ENCODE assay signal across 17 cellular contexts in genomic region chrX:14886252-14886651, GRCh38. TPM values are rescaled to one million over a fixed set of nuclear protein-coding genes. Genes with fewer than 3 reads are reported as not detected.
DNase-seq lines count a peak whose midpoint lies in the region; ATAC-seq and TF ChIP-seq lines count a peak whose summit lies in the region.
"Had no signal": no experiment of that assay in that cellular context is flagged by ENCODE, and none has a peak within 500 bp of the region (broad histone marks: within the 10 kb centered on the region; RNA-seq: fewer than 3 reads in every experiment).

No MANE protein-coding gene starts in this region.

- H3K27ac Mint-ChIP-seq in stimulated activated naive CD8-positive, alpha-beta T cell treated with anti-CD3 and anti-CD28 coated beads, Interleukin-15, Interleukin-2, amounts not matched to agents 100 ng/mL and 50 ng/mL, for 24 hours = peak overlapping the region; percentile 36
- H3K27ac Mint-ChIP-seq: H9 had no signal

- DNase-seq in NCI-H82 (lab: John Stamatoyannopoulos, UW) (peak; percentile 4), NCI-H82 treated with DMSO at 0.1 percent for 48 hours (lab: John Stamatoyannopoulos, UW; ENCODE audit: unreplicated experiment) (no peak), lower lobe of right lung (no peak), omental fat pad (ENCODE audit: low spot score) (no peak), NCI-H1417 (lab: John Stamatoyannopoulos, UW) (no peak), amygdala (lab: John Stamatoyannopoulos, UW) (no peak)
- no peak for DNase-seq in stimulated activated naive CD8-positive, alpha-beta T cell treated with anti-CD3 and anti-CD28 coated beads, Interleukin-15, Interleukin-2, amounts not matched to agents 100 U/mL and 50 U/mL, for 24 hours
- DNase-seq: CD4-positive, alpha-beta memory T cell; DMS153; DMS79; GF-D8; H9 had no signal

- no peak overlapping the region for H3K27ac ChIP-seq in lower lobe of right lung
- H3K27ac ChIP-seq: 22Rv1, BLaER1 had no signal

- H3K4me1 ChIP-seq in lower lobe of right lung = no peaks in the 10 kb centered on the region
- H3K4me1 ChIP-seq: BLaER1 had no signal

- TF ChIP-seq CTCF in lower lobe of right lung (IDR thresholded peaks at IDR 0.05) (no peak), omental fat pad (IDR thresholded peaks at IDR 0.05) (no peak)

- H3K9me3 ChIP-seq in lower lobe of right lung = no peaks in the 10 kb centered on the region
- H3K9me3 ChIP-seq: BLaER1 had no signal

- H3K4me3 Mint-ChIP-seq in stimulated activated naive CD8-positive, alpha-beta T cell treated with anti-CD3 and anti-CD28 coated beads, Interleukin-15, Interleukin-2, amounts not matched to agents 100 ng/mL and 50 ng/mL, for 24 hours = no peak overlapping the region
- H3K4me3 Mint-ChIP-seq: CD14-positive monocyte; CD4-positive, alpha-beta memory T cell; H9 had no signal

- H3K4me1 Mint-ChIP-seq in stimulated activated naive CD8-positive, alpha-beta T cell treated with anti-CD3 and anti-CD28 coated beads, Interleukin-15, Interleukin-2, amounts not matched to agents 100 ng/mL and 50 ng/mL, for 24 hours (ENCODE audit: low read depth) = peaks cover 27% of the 10 kb centered on the region
- H3K4me1 Mint-ChIP-seq: H9 had no signal

- ATAC-seq in stimulated activated naive CD8-positive, alpha-beta T cell treated with anti-CD3 and anti-CD28 coated beads, Interleukin-15, Interleukin-2, amounts not matched to agents 100 U/mL and 50 U/mL, for 24 hours = no peak
- ATAC-seq in lower lobe of right lung (peak; percentile 74 to 86), omental fat pad (ENCODE audit: low FRiP score) (no peak)
- ATAC-seq: HepG2 had no signal

- H3K36me3 Mint-ChIP-seq in stimulated activated naive CD8-positive, alpha-beta T cell treated with anti-CD3 and anti-CD28 coated beads, Interleukin-15, Interleukin-2, amounts not matched to agents 100 ng/mL and 50 ng/mL, for 24 hours (ENCODE audit: low read depth) = peaks cover 4% of the 10 kb centered on the region

- intact Hi-C loops in lower lobe of right lung (cut with DNase I) = no loop called here

- no peaks in the 10 kb centered on the region for H3K9me3 Mint-ChIP-seq in stimulated activated naive CD8-positive, alpha-beta T cell treated with anti-CD3 and anti-CD28 coated beads, Interleukin-15, Interleukin-2, amounts not matched to agents 100 ng/mL and 50 ng/mL, for 24 hours
- H3K9me3 Mint-ChIP-seq: CD14-positive monocyte had no signal

- H3K27me3 ChIP-seq in lower lobe of right lung (ENCODE audit: low read depth) = no peaks in the 10 kb centered on the region

- H3K36me3 ChIP-seq in lower lobe of right lung = no peaks in the 10 kb centered on the region
- H3K36me3 ChIP-seq: BLaER1 had no signal

- H3K27me3 Mint-ChIP-seq in stimulated activated naive CD8-positive, alpha-beta T cell treated with anti-CD3 and anti-CD28 coated beads, Interleukin-15, Interleukin-2, amounts not matched to agents 100 ng/mL and 50 ng/mL, for 24 hours = no peaks in the 10 kb centered on the region
- H3K27me3 Mint-ChIP-seq: CD4-positive, alpha-beta memory T cell had no signal

- H3K4me3 ChIP-seq in lower lobe of right lung = no peak overlapping the region
- H3K4me3 ChIP-seq: BLaER1 had no signal

RNA-seq across cellular contexts. Expression of gene MOSPD2, which starts 13.0 kb away (rescaled TPM):
- total RNA-seq in lower lobe of right lung (39.8 TPM), omental fat pad (10 to 100 TPM; 19.0 to 35.8 (median 21.9) TPM)

RNA-seq across cellular contexts. Expression of gene FANCB, which starts 13.4 kb away (rescaled TPM):
- total RNA-seq in lower lobe of right lung (1.5 TPM), omental fat pad (1 to 10 TPM in 2 of 4 donors, under 1 TPM in 2; 0.72 to 1.3 (median 0.87) TPM)

Comparison
In these comparisons a context has a peak if more than half of its experiments do, and no peak if none do; other contexts are left out.
1. ATAC-seq: peak in lower lobe of right lung (2 of 2); none in stimulated activated naive CD8-positive, alpha-beta T cell treated with anti-CD3 and anti-CD28 coated beads, Interleukin-15, Interleukin-2, amounts not matched to agents 100 U/mL and 50 U/mL, for 24 hours (single experiment) and omental fat pad (single experiment).